21 cellular contexts compared by ENCODE assay signal in the genomic region with DNA sequence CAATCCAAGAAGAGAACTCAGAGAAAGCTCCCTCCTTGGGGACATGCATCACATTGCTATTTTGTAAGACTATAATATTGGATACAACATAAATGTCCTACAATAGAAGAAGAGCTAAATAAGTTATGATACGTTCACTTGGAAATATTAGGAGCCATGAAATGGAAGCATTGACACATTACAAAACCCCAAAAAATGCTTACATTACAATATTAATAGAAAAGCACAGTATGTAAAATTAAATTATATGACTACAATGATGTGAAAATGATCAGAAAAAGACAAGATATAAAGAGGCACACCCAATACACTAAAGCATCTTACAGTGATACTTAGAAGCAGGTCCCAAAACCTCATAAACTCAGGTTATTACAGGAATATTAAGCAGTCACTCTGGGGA.
DNase-seq lines count a peak whose midpoint lies in the region; ATAC-seq, FAIRE-seq and TF ChIP-seq lines count a peak whose summit lies in the region.
"Had no signal": no experiment of that assay in that cellular context is flagged by ENCODE, and none has a peak within 500 bp of the region (broad histone marks: within the 10 kb centered on the region; RNA-seq: fewer than 3 reads in every experiment).

No MANE protein-coding gene starts in this region.

- no peaks in the 10 kb centered on the region for H3K27me3 ChIP-seq in IMR-90 (ENCODE audit: control insufficient read depth, insufficient read depth, low read length)
- H3K27me3 ChIP-seq: BLaER1 treated with 17β-estradiol and CSF1 and Interleukin-3, amounts not matched to agents 10 nM and 100 nM had no signal

- H3K56ac ChIP-seq in IMR-90 (ENCODE audit: extremely low read depth, insufficient read depth, low read length), result no peak overlapping the region

- no peak overlapping the region for H4K8ac ChIP-seq in IMR-90 (ENCODE audit: low read depth in 2 of 2, low read length in 2 of 2)

- no peaks in the 10 kb centered on the region for H3K79me1 ChIP-seq in IMR-90 (ENCODE audit: low read depth in 1 of 2, low read length in 2 of 2)

- WGBS in A549 (ENCODE audit: missing lambda C conversion rate), result 19% methylated on average over 1 of the region's 1 CpG
- WGBS in IMR-90 (ENCODE audit: extremely low coverage in 2 of 2, insufficient read length in 1 of 2), 2 experiments, result no CpG with 5 or more reads among the region's 1 CpG

- no peak overlapping the region for H2AFZ ChIP-seq in IMR-90 (replicated peaks; ENCODE audit: low read length, poor library complexity)

- H3K4me2 ChIP-seq in A549 (no peak overlapping the region), IMR-90 (ENCODE audit: low read depth, low read length) (no peak overlapping the region)
- H3K4me2 ChIP-seq: BLaER1 treated with 17β-estradiol and CSF1 and Interleukin-3, amounts not matched to agents 10 nM and 100 nM had no signal

- no peak overlapping the region for H2AK9ac ChIP-seq in IMR-90 (replicated peaks; ENCODE audit: low read depth, low read length, poor library complexity)

- no peak overlapping the region for H3K18ac ChIP-seq in IMR-90 (ENCODE audit: low read depth, low read length)

- no peak overlapping the region for H2AK5ac ChIP-seq in IMR-90 (ENCODE audit: low read depth, low read length)

- no peak for TF ChIP-seq RAD21 in A549 (conservative IDR thresholded peaks at IDR 0.05 in 1 of 2, IDR thresholded peaks at IDR 0.05 in 1 of 2)
- no peak for TF ChIP-seq RAD21 in IMR-90 (IDR thresholded peaks at IDR 0.05; ENCODE audit: low read length)

- no peak overlapping the region for H3K14ac ChIP-seq in IMR-90 (replicated peaks; ENCODE audit: low read depth, low read length)

- H3K36me3 ChIP-seq in IMR-90 (ENCODE audit: control insufficient read depth, insufficient read depth, low read length), result no peaks in the 10 kb centered on the region
- H3K36me3 ChIP-seq: BLaER1 treated with 17β-estradiol and CSF1 and Interleukin-3, amounts not matched to agents 10 nM and 100 nM had no signal

- peaks cover 4% of the 10 kb centered on the region; the same call in 1 of the 2 replicates for H3K9me1 ChIP-seq in IMR-90 (ENCODE audit: insufficient read depth, low read length)

- no peak overlapping the region for H2BK20ac ChIP-seq in IMR-90 (ENCODE audit: low read depth, low read length)

- ATAC-seq in A549, result no peak
- no peak for ATAC-seq in IMR-90 (ENCODE audit: low read depth)
- no peak for ATAC-seq in HG03139 (IDR thresholded peaks at IDR 0.05; ENCODE audit: unreplicated experiment)
- ATAC-seq in GM18858 (IDR thresholded peaks at IDR 0.05; ENCODE audit: unreplicated experiment), result no peak
- ATAC-seq: CD8-positive, alpha-beta T cell had no signal

- no peaks in the 10 kb centered on the region for H4K20me1 ChIP-seq in IMR-90 (ENCODE audit: insufficient read depth, low read length)
- H4K20me1 ChIP-seq: BLaER1 treated with 17β-estradiol and CSF1 and Interleukin-3, amounts not matched to agents 10 nM and 100 nM had no signal

- no peak overlapping the region for H3K9ac ChIP-seq in IMR-90 (ENCODE audit: low read depth, low read length)
- H3K9ac ChIP-seq: BLaER1 treated with 17β-estradiol and CSF1 and Interleukin-3, amounts not matched to agents 10 nM and 100 nM had no signal

- no peak overlapping the region for H3K23ac ChIP-seq in IMR-90 (ENCODE audit: low read depth, low read length)

- no peak overlapping the region for H3K4me3 ChIP-seq in A549
- no peak overlapping the region for H3K4me3 ChIP-seq in IMR-90 (ENCODE audit: insufficient read depth, low read depth, low read length)
- H3K4me3 ChIP-seq: BLaER1 treated with 17β-estradiol and CSF1 and Interleukin-3, amounts not matched to agents 10 nM and 100 nM had no signal

- no peak overlapping the region for H3K4ac ChIP-seq in IMR-90 (ENCODE audit: low read depth, low read length)

- no peak overlapping the region; the same call in 1 of the 2 replicates for H2BK120ac ChIP-seq in IMR-90 (ENCODE audit: low read depth, low read length)

- H3K27ac ChIP-seq in A549, result no peak overlapping the region
- H3K27ac ChIP-seq in IMR-90 (ENCODE audit: insufficient read depth, low read length), result no peak overlapping the region
- H3K27ac ChIP-seq: BLaER1 treated with 17β-estradiol and CSF1 and Interleukin-3, amounts not matched to agents 10 nM and 100 nM; C4-2B had no signal

- no peak for DNase-seq in A549 (ENCODE audit: low read depth in 1 of 2, low spot score in 1 of 2)
- no peak for DNase-seq in IMR-90
- peak; percentile 15 for DNase-seq in brain pericyte (ENCODE audit: low read depth, low spot score)
- DNase-seq in NCI-H146 treated with DMSO at 0.1 percent for 48 hours (lab: John Stamatoyannopoulos, UW; ENCODE audit: unreplicated experiment), result no peak
- DNase-seq: 8988T; AML-193; Caco-2; Calu3; CD4-positive, alpha-beta T cell; CD8-positive, alpha-beta T cell; DMS79 treated with DMSO at 0.1 percent for 48 hours; GF-D8 had no signal

- POLR2A ChIA-PET in A549 (lab: Yijun Ruan, JAX) (no interaction called here), IMR-90 (lab: Charles Lee; ENCODE audit: unreplicated experiment) (no interaction called here)

- dilution Hi-C loops in IMR-90 (cut with HindIII; ENCODE audit: low sequenced_read_pairs, unreplicated experiment), result no loop called here

- FAIRE-seq in A549 (lab: Jason Lieb, UNC), result no peak
- FAIRE-seq: A204.1, D721Med, G401.6, GM12891, GM19239 had no signal

- H3K9me3 ChIP-seq in A549 (no peaks in the 10 kb centered on the region), IMR-90 (ENCODE audit: control insufficient read depth, insufficient read depth, low read length) (no peaks in the 10 kb centered on the region; the same call in 1 of the 2 replicates)
- H3K9me3 ChIP-seq: Caco-2 had no signal

- TF ChIP-seq CTCF in A549 (IDR thresholded peaks at IDR 0.05) (no peak), IMR-90 (conservative IDR thresholded peaks at IDR 0.05; ENCODE audit: low read depth, low read length) (no peak)

- H3K4me1 ChIP-seq in A549, result no peaks in the 10 kb centered on the region
- no peaks in the 10 kb centered on the region; the same call in 1 of the 2 replicates for H3K4me1 ChIP-seq in IMR-90 (ENCODE audit: control insufficient read depth, insufficient read depth, low read length)
- H3K4me1 ChIP-seq: Caco-2 had no signal

- no peak for TF ChIP-seq EP300 in A549 (IDR thresholded peaks at IDR 0.05)

- no peak for TF ChIP-seq POLR2A in A549 (IDR thresholded peaks at IDR 0.05; ENCODE audit: low read length)
- TF ChIP-seq POLR2A in IMR-90 (IDR thresholded peaks at IDR 0.05; ENCODE audit: low read depth, low read length), result no peak

- intact Hi-C loops in IMR-90 (cut with micrococcal nuclease), result no loop called here

- no TSS peak for BruUV-seq in IMR-90 (replicated peaks; lab: Mats Ljungman, UMichigan)

- in situ Hi-C loops in IMR-90 (cut with MboI; ENCODE audit: low sequenced_read_pairs), result no loop called here

- H2BK5ac ChIP-seq in IMR-90 (ENCODE audit: low read depth, low read length, poor library complexity, severe bottlenecking), result no peak overlapping the region

- no peak overlapping the region for H2BK15ac ChIP-seq in IMR-90 (ENCODE audit: low read depth, low read length)

- no peak overlapping the region for H4K91ac ChIP-seq in IMR-90 (ENCODE audit: insufficient read depth, low read depth, low read length)

- CTCF ChIA-PET in A549 (lab: Yijun Ruan, JAX) (no interaction called here), IMR-90 (lab: Yijun Ruan, JAX) (interaction anchor here (0.7 kb wide), 1 partner anchor 105 kb away, joined by 3 read pairs; no protein-coding TSS in a partner anchor)

- no peak overlapping the region for H4K5ac ChIP-seq in IMR-90 (ENCODE audit: low read depth, low read length)

TF ChIP-seq in A549, 52 proteins besides CTCF, POLR2A, EP300 and RAD21:
- TF ChIP-seq JUN (IDR thresholded peaks at IDR 0.05), result no peak
- TF ChIP-seq MAFK (IDR thresholded peaks at IDR 0.05; ENCODE audit: partially characterized antibody), result peak; percentile 53

TF ChIP-seq in IMR-90, 13 proteins besides CTCF, POLR2A, EP300 and RAD21:
- TF ChIP-seq, protein P1, sequence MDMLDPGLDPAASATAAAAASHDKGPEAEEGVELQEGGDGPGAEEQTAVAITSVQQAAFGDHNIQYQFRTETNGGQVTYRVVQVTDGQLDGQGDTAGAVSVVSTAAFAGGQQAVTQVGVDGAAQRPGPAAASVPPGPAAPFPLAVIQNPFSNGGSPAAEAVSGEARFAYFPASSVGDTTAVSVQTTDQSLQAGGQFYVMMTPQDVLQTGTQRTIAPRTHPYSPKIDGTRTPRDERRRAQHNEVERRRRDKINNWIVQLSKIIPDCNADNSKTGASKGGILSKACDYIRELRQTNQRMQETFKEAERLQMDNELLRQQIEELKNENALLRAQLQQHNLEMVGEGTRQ (IDR thresholded peaks at IDR 0.05; ENCODE audit: low read depth, low read length), result no peak
- TF ChIP-seq MAFK (IDR thresholded peaks at IDR 0.05; ENCODE audit: low read depth, low read length), result peak; percentile 62
